Comparison of ENCODE assay signal across 7 cellular contexts in genomic region chr12:6383572-6384498, GRCh38. TPM values are rescaled to one million over a fixed set of nuclear protein-coding genes. Genes with fewer than 3 reads are reported as not detected.
DNase-seq lines count a peak whose midpoint lies in the region; ATAC-seq, FAIRE-seq and TF ChIP-seq lines count a peak whose summit lies in the region.

LTBR (plus strand) TSS chr12:6384162; CDS start chr12:6384359, 197 bp downstream.

- H3K4me3 ChIP-seq in GM23338: peak within 1 kb of the TSS; percentile 39; the same call in 1 of the 2 replicates
- H3K4me3 ChIP-seq in NT2/D1 (ENCODE audit: insufficient read length, low read depth): no peak within 1 kb of the TSS
- H3K4me3 ChIP-seq in bronchial epithelial cell (ENCODE audit: low read depth, low read length): peak within 1 kb of the TSS; percentile 72
- peak within 1 kb of the TSS; percentile 68 to 93 (median 84) for H3K4me3 ChIP-seq in sigmoid colon

- H3K9me3 ChIP-seq in NT2/D1 (ENCODE audit: insufficient read depth, low read length) (no peaks in the 10 kb centered on the region), sigmoid colon (no peaks in the 10 kb centered on the region)

- H3K9ac ChIP-seq in NT2/D1 (ENCODE audit: insufficient read length, low read depth): peak within 1 kb of the TSS; percentile 73

- FAIRE-seq in bronchial epithelial cell (lab: Jason Lieb, UNC): no peak

- peak; percentile 83 for DNase-seq in GM23338 (ENCODE audit: low spot score)
- DNase-seq in NT2/D1 (ENCODE audit: low read depth, low spot score): no peak
- DNase-seq in bronchial epithelial cell (ENCODE audit: low read depth): peak; percentile 77
- peak; percentile 71 for DNase-seq in iPS-NIHi7 (ENCODE audit: extremely low spot score)
- peak; percentile 99 for DNase-seq in sigmoid colon
- no peak for DNase-seq in stimulated activated CD8-positive, alpha-beta memory T cell treated with anti-CD3 and anti-CD28 coated beads, Interleukin-4, amount 100 ng/mL, for 48 hours
- no peak for DNase-seq in cerebellar nuclear complex (lab: John Stamatoyannopoulos, UW)

- H3K27ac Mint-ChIP-seq in GM23338: no peak within 1 kb of the TSS

- TF ChIP-seq POLR2A in sigmoid colon (IDR thresholded peaks at IDR 0.05): peak; percentile 74 to 82

- H3K4me1 Mint-ChIP-seq in GM23338: peaks cover 46% of the 10 kb centered on the region

- H3K27ac ChIP-seq in GM23338 (ENCODE audit: low read depth) (no peak within 1 kb of the TSS), sigmoid colon (peak within 1 kb of the TSS; percentile 93 to 98 (median 94))

- H3K4me1 ChIP-seq in GM23338 (ENCODE audit: insufficient read depth): peaks cover 22% of the 10 kb centered on the region
- H3K4me1 ChIP-seq in NT2/D1 (ENCODE audit: insufficient read depth, insufficient read length): peaks cover 38% of the 10 kb centered on the region
- peaks cover 3 to 82% (median 70%) of the 10 kb centered on the region in 4 donors for H3K4me1 ChIP-seq in sigmoid colon

- H3K4me2 ChIP-seq in GM23338: peak within 1 kb of the TSS; percentile 68

- 4 to 10% methylated on average over 62 of the region's 62 CpGs for WGBS in sigmoid colon, 2 donors

- intact Hi-C loops in sigmoid colon (cut with DNase I): loop anchor here (2.0 kb wide), 2 partner anchors 17 to 45 kb away; no protein-coding TSS in a partner anchor

- no peak within 1 kb of the TSS; the same call in 2 of the 3 replicates for H3K4me3 Mint-ChIP-seq in GM23338

- ATAC-seq in GM23338: peak; percentile 73

- no peaks in the 10 kb centered on the region for H3K79me2 ChIP-seq in GM23338 (replicated peaks; ENCODE audit: insufficient read depth)

- TF ChIP-seq CTCF in GM23338 (conservative IDR thresholded peaks at IDR 0.05; ENCODE audit: low read depth in 2 of 2) (no peak), bronchial epithelial cell (IDR thresholded peaks at IDR 0.05; ENCODE audit: insufficient read depth, low read length, severe bottlenecking) (no peak), sigmoid colon (IDR thresholded peaks at IDR 0.05) (no peak)

- H3K36me3 ChIP-seq in GM23338 (ENCODE audit: insufficient read depth) (no peaks in the 10 kb centered on the region; the same call in 1 of the 2 replicates), NT2/D1 (ENCODE audit: insufficient read depth, insufficient read length, low read length) (no peaks in the 10 kb centered on the region), bronchial epithelial cell (ENCODE audit: control insufficient read depth, insufficient read depth, low read length) (peaks cover 22% of the 10 kb centered on the region), sigmoid colon (peaks cover 0 to 32% (median 21%) of the 10 kb centered on the region in 4 donors)

- no peaks in the 10 kb centered on the region for H4K20me1 ChIP-seq in GM23338 (replicated peaks; ENCODE audit: insufficient read depth)

- H2AFZ ChIP-seq in GM23338: peak within 1 kb of the TSS; percentile 95

- TF ChIP-seq EP300 in sigmoid colon (IDR thresholded peaks at IDR 0.05): peak in 2 of 4 donors; percentile 73 to 77

- no peaks in the 10 kb centered on the region for H3K9me2 ChIP-seq in GM23338 (ENCODE audit: insufficient read depth)

- no peaks in the 10 kb centered on the region for H3K9me3 Mint-ChIP-seq in GM23338

- H3K27me3 ChIP-seq in GM23338 (ENCODE audit: insufficient read depth) (peaks cover 21% of the 10 kb centered on the region), NT2/D1 (ENCODE audit: insufficient read depth, insufficient read length) (peaks cover 22% of the 10 kb centered on the region), bronchial epithelial cell (ENCODE audit: control insufficient read depth, insufficient read depth, low read length) (no peaks in the 10 kb centered on the region), sigmoid colon (no peaks in the 10 kb centered on the region)

- H3K36me3 Mint-ChIP-seq in GM23338 (ENCODE audit: low read depth): no peaks in the 10 kb centered on the region

- peaks cover 19% of the 10 kb centered on the region for H3K27me3 Mint-ChIP-seq in GM23338 (ENCODE audit: insufficient read depth, low read depth, poor library complexity)

- 0 out of 2 replicates have a peak, but pooled peaks cover 2% of the 10 kb centered on the region for H3F3A ChIP-seq in GM23338 (replicated peaks; ENCODE audit: low read depth)

TF ChIP-seq in GM23338, 12 proteins besides CTCF, POLR2A, EP300 and RAD21 (continues in another document):
- no peak for TF ChIP-seq STAT1 (IDR thresholded peaks at IDR 0.05; ENCODE audit: unreplicated experiment)
- TF ChIP-seq, protein P1, sequence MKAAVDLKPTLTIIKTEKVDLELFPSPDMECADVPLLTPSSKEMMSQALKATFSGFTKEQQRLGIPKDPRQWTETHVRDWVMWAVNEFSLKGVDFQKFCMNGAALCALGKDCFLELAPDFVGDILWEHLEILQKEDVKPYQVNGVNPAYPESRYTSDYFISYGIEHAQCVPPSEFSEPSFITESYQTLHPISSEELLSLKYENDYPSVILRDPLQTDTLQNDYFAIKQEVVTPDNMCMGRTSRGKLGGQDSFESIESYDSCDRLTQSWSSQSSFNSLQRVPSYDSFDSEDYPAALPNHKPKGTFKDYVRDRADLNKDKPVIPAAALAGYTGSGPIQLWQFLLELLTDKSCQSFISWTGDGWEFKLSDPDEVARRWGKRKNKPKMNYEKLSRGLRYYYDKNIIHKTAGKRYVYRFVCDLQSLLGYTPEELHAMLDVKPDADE (IDR thresholded peaks at IDR 0.05): no peak
- TF ChIP-seq POLR2AphosphoS5 (IDR thresholded peaks at IDR 0.05; ENCODE audit: low read depth): no peak; the same call in 1 of the 2 replicates
- no peak for TF ChIP-seq ZNF331 (CRISPR knock-in tag; IDR thresholded peaks at IDR 0.05; ENCODE audit: low read depth)
- no peak for TF ChIP-seq CREB1 (CRISPR knock-in tag; IDR thresholded peaks at IDR 0.05; ENCODE audit: low read depth)
- no peak for TF ChIP-seq ZNF114 (CRISPR knock-in tag; IDR thresholded peaks at IDR 0.05)
- TF ChIP-seq EZH2 (IDR thresholded peaks at IDR 0.05; ENCODE audit: low read depth, unreplicated experiment): no peak
- TF ChIP-seq JUNB (IDR thresholded peaks at IDR 0.05; ENCODE audit: unreplicated experiment): no peak
- TF ChIP-seq ZNF462 (CRISPR knock-in tag; IDR thresholded peaks at IDR 0.05): no peak
- TF ChIP-seq EZH2phosphoT487 (IDR thresholded peaks at IDR 0.05; ENCODE audit: unreplicated experiment): no peak

RNA-seq across cellular contexts. Expression of gene LTBR, which starts in this region (rescaled TPM):
- 6.8 and 7.1 TPM in 2 replicates for total RNA-seq in GM23338 (2014; rRNA removed; shearing (Covaris generic))
- polyA plus RNA-seq in GM23338 (2016; fragmentation: Nextera tagmentation; extraction: Ambion mirVana): 6.1 and 10.5 TPM in 2 replicates
- total RNA-seq in bronchial epithelial cell: 55.8 and 60.6 TPM in 2 replicates
- total RNA-seq in sigmoid colon: 100 to 1,000 TPM in 3 of 4 donors, 10 to 100 TPM in 1; 85.2 to 200 (median 125) TPM
- 10 to 100 TPM; 36.3 to 85.2 (median 37.8) TPM for polyA plus RNA-seq in sigmoid colon

Comparison
In these comparisons a context has a peak if more than half of its experiments do, and no peak if none do; other contexts are left out.
1. DNase-seq: peak in GM23338 (single experiment), bronchial epithelial cell (single experiment), iPS-NIHi7 (single experiment) and sigmoid colon (single experiment); none in NT2/D1 (single experiment), stimulated activated CD8-positive, alpha-beta memory T cell treated with anti-CD3 and anti-CD28 coated beads, Interleukin-4, amount 100 ng/mL, for 48 hours (single experiment) and cerebellar nuclear complex (0 of 2).